In genomic region chr3:121545564-121546455, GRCh38 we compare ENCODE assay signal across 8 cellular contexts. TPM values are rescaled to one million over a fixed set of nuclear protein-coding genes. Genes with fewer than 3 reads are reported as not detected.
DNase-seq lines count a peak whose midpoint lies in the region; ATAC-seq and TF ChIP-seq lines count a peak whose summit lies in the region.

POLQ (minus strand) TSS chr3:121545988; CDS start chr3:121545877, 111 bp downstream.

- peak within 1 kb of the TSS; percentile 91 for H3K4me3 Mint-ChIP-seq in glutamatergic neuron (ENCODE audit: unreplicated experiment)

- TF ChIP-seq CTCF in glutamatergic neuron (IDR thresholded peaks at IDR 0.05; ENCODE audit: partially characterized antibody, unreplicated experiment), result no peak
- TF ChIP-seq CTCF in osteoblast (IDR thresholded peaks at IDR 0.05; ENCODE audit: extremely low read depth, low read depth, low read length), result no peak

- no peaks in the 10 kb centered on the region for H3K9me3 Mint-ChIP-seq in activated naive CD4-positive, alpha-beta T cell treated with anti-CD3 and anti-CD28 coated beads, Interleukin-2, amount 50 U/mL, for 72 hours
- no peaks in the 10 kb centered on the region for H3K9me3 Mint-ChIP-seq in glutamatergic neuron (ENCODE audit: unreplicated experiment)

- no peaks in the 10 kb centered on the region for H3K36me3 ChIP-seq in osteoblast (ENCODE audit: insufficient read depth, low read length)
- no peaks in the 10 kb centered on the region for H3K36me3 ChIP-seq in thymus (ENCODE audit: control insufficient read depth, insufficient read depth)

- peaks cover 29% of the 10 kb centered on the region for H3K79me2 ChIP-seq in osteoblast (ENCODE audit: insufficient read depth, low read length)

- H3K27ac Mint-ChIP-seq in activated naive CD4-positive, alpha-beta T cell treated with anti-CD3 and anti-CD28 coated beads, Interleukin-2, amount 50 U/mL, for 72 hours, result peak within 1 kb of the TSS; percentile 86 to 93
- H3K27ac Mint-ChIP-seq in glutamatergic neuron (ENCODE audit: unreplicated experiment), result peak within 1 kb of the TSS; percentile 21

- H3K9me3 ChIP-seq in osteoblast (ENCODE audit: low read depth, low read length) (no peaks in the 10 kb centered on the region), thymus (ENCODE audit: control insufficient read depth) (no peaks in the 10 kb centered on the region)

- peak within 1 kb of the TSS; percentile 98 for H3K4me3 ChIP-seq in GM08714 (ENCODE audit: low read length)
- peak within 1 kb of the TSS; percentile 97 for H3K4me3 ChIP-seq in osteoblast (ENCODE audit: insufficient read depth, low read length)
- peak within 1 kb of the TSS; percentile 54 for H3K4me3 ChIP-seq in thymus (ENCODE audit: low read length)

- H3K4me1 Mint-ChIP-seq in glutamatergic neuron (ENCODE audit: low read depth, unreplicated experiment), result peaks cover 7% of the 10 kb centered on the region

- DNase-seq in NCI-H1092 treated with DMSO at 0.1 percent for 48 hours (lab: John Stamatoyannopoulos, UW), result peak; percentile 92
- DNase-seq in SKM-1 (lab: John Stamatoyannopoulos, UW; ENCODE audit: unreplicated experiment), result peak; percentile 86
- DNase-seq in activated naive CD4-positive, alpha-beta T cell treated with anti-CD3 and anti-CD28 coated beads, Interleukin-2, amount 50 U/mL, for 72 hours (ENCODE audit: low spot score in 2 of 2), result peak; percentile 78 to 82
- peak; percentile 87 for DNase-seq in glutamatergic neuron
- DNase-seq in osteoblast (ENCODE audit: insufficient read length, low spot score, missing footprints), result peak; percentile 94

- WGBS in thymus, result under 1% methylated on average over 42 of the region's 42 CpGs

- peaks cover 8% of the 10 kb centered on the region for H3K4me1 ChIP-seq in osteoblast (ENCODE audit: insufficient read depth, low read length)
- H3K4me1 ChIP-seq in thymus (ENCODE audit: control insufficient read depth, insufficient read depth, low read length), result no peaks in the 10 kb centered on the region

- no peaks in the 10 kb centered on the region for H3K27me3 Mint-ChIP-seq in glutamatergic neuron (ENCODE audit: unreplicated experiment)

- H3K36me3 Mint-ChIP-seq in activated naive CD4-positive, alpha-beta T cell treated with anti-CD3 and anti-CD28 coated beads, Interleukin-2, amount 50 U/mL, for 72 hours, result peaks cover 11 to 28% of the 10 kb centered on the region in 2 donors
- no peaks in the 10 kb centered on the region for H3K36me3 Mint-ChIP-seq in glutamatergic neuron (ENCODE audit: unreplicated experiment)

- peak; percentile 87 for ATAC-seq in HG02610 (IDR thresholded peaks at IDR 0.05; ENCODE audit: unreplicated experiment)
- ATAC-seq in activated naive CD4-positive, alpha-beta T cell treated with anti-CD3 and anti-CD28 coated beads, Interleukin-2, amount 50 U/mL, for 72 hours, result peak; percentile 96 to 98

- peak within 1 kb of the TSS; percentile 65 for H3K27ac ChIP-seq in osteoblast (ENCODE audit: low read depth, low read length)
- H3K27ac ChIP-seq in thymus (ENCODE audit: low read depth), result peak within 1 kb of the TSS; percentile 80

- peak within 1 kb of the TSS; percentile 99 for H3K4me2 ChIP-seq in osteoblast (ENCODE audit: insufficient read depth, low read length)

- H4K20me1 ChIP-seq in osteoblast (ENCODE audit: insufficient read depth, low read length), result no peaks in the 10 kb centered on the region

- no peaks in the 10 kb centered on the region for H3K27me3 ChIP-seq in osteoblast (ENCODE audit: insufficient read depth, low read length)
- H3K27me3 ChIP-seq in thymus (ENCODE audit: control insufficient read depth, insufficient read depth), result no peaks in the 10 kb centered on the region

- H2AFZ ChIP-seq in osteoblast (ENCODE audit: low read length), result peak within 1 kb of the TSS; percentile 99

RNA-seq across cellular contexts. Expression of gene POLQ, which starts in this region (rescaled TPM):
- total RNA-seq in activated naive CD4-positive, alpha-beta T cell treated with anti-CD3 and anti-CD28 coated beads, Interleukin-2, amount 50 U/mL, for 72 hours, result 10 to 100 TPM in 1 of 2 donors, 1 to 10 TPM in 1; 8.9 to 28.7 TPM
- total RNA-seq in glutamatergic neuron (ENCODE audit: unreplicated experiment) (2.4 TPM), osteoblast (1.4 and 1.5 TPM in 2 replicates)
- 0.71 TPM for polyA plus RNA-seq in thymus

Comparison
In these comparisons a context has a peak if more than half of its experiments do, and no peak if none do; other contexts are left out.
1. Peak in every context shown above with its lines: DNase-seq, ATAC-seq, H3K4me3 ChIP-seq and H3K27ac ChIP-seq.